1 cellular context compared by ENCODE assay signal in the genomic region with DNA sequence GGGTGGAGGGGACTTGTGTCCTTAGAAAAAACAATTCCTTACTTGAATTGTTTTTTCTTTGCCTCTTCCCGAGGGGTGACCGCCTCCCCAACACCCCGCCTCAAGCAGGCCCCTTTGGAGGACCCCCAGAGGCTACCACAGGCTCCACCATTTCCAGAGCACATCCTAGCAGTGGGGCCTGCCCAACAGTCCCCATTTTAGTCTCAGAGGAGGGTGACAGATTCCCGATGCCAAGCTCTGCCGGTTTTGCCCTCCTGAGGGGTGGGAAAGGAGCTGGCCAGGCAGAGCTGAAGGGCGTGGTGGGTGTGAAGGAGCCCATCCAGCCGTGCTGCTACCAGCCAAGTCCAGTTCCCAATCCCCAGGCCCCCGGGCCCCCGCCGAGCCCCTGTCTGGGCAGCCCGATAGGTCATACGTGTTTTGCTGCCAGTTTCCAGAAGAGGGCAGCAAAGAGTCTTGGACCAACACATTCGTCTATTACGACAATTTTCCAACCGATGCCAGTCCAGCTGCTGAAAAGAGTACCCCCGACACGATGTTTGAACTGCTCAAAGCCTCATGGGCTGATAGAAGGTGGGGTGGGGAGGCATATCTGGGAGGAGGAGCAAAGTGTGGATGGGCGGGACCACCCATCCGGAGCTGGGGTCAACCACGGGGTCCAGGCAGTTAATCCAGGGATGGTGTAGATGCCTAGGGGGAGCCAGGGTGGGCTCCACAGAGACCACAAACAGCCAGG.
TF ChIP-seq lines count a peak whose summit lies in the region.

No MANE protein-coding gene starts in this region.

TF ChIP-seq in K562, 482 proteins besides CTCF, POLR2A, EP300 and RAD21 (continued from another document):
- TF ChIP-seq ZNF12 (CRISPR knock-in tag; IDR thresholded peaks at IDR 0.05): 0 out of 2 replicates have a peak, but pooled peaks have one; percentile 53
- no peak for TF ChIP-seq RFX1 (IDR thresholded peaks at IDR 0.05)
- no peak for TF ChIP-seq ZC3H11A (IDR thresholded peaks at IDR 0.05; ENCODE audit: low read depth, low read length)
- TF ChIP-seq NONO (IDR thresholded peaks at IDR 0.05; ENCODE audit: low read depth in 2 of 2, low read length in 1 of 2): no peak
- no peak for TF ChIP-seq SNIP1 (IDR thresholded peaks at IDR 0.05; ENCODE audit: low read depth)
- TF ChIP-seq HNRNPL (IDR thresholded peaks at IDR 0.05; ENCODE audit: low read depth, low read length): no peak
- TF ChIP-seq COPS2 (conservative IDR thresholded peaks at IDR 0.05): no peak
- peak; percentile 64 for TF ChIP-seq CREM (IDR thresholded peaks at IDR 0.05; ENCODE audit: low read depth)
- 0 out of 2 replicates have a peak, but pooled peaks have one; percentile 8 for TF ChIP-seq JUND (IDR thresholded peaks at IDR 0.05; ENCODE audit: borderline replicate concordance, low read depth, low read length)
- TF ChIP-seq JUND (tag; IDR thresholded peaks at IDR 0.05; ENCODE audit: borderline replicate concordance, low read depth, low read length): no peak
- TF ChIP-seq, protein P1, sequence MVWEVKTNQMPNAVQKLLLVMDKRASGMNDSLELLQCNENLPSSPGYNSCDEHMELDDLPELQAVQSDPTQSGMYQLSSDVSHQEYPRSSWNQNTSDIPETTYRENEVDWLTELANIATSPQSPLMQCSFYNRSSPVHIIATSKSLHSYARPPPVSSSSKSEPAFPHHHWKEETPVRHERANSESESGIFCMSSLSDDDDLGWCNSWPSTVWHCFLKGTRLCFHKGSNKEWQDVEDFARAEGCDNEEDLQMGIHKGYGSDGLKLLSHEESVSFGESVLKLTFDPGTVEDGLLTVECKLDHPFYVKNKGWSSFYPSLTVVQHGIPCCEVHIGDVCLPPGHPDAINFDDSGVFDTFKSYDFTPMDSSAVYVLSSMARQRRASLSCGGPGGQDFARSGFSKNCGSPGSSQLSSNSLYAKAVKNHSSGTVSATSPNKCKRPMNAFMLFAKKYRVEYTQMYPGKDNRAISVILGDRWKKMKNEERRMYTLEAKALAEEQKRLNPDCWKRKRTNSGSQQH (CRISPR knock-in tag; IDR thresholded peaks at IDR 0.05): no peak
- peak; percentile 63; the same call in 1 of the 2 replicates for TF ChIP-seq ZBTB7A (IDR thresholded peaks at IDR 0.05; ENCODE audit: borderline replicate concordance, control insufficient read depth, low read depth, low read length)
- no peak for TF ChIP-seq ZNF133 (CRISPR knock-in tag; IDR thresholded peaks at IDR 0.05)
- TF ChIP-seq PRPF4 (IDR thresholded peaks at IDR 0.05; ENCODE audit: insufficient read depth, low read depth, low read length, poor library complexity, severe bottlenecking): no peak
- TF ChIP-seq PHB (CRISPR knock-in tag; IDR thresholded peaks at IDR 0.05): no peak
- TF ChIP-seq, protein P2, sequence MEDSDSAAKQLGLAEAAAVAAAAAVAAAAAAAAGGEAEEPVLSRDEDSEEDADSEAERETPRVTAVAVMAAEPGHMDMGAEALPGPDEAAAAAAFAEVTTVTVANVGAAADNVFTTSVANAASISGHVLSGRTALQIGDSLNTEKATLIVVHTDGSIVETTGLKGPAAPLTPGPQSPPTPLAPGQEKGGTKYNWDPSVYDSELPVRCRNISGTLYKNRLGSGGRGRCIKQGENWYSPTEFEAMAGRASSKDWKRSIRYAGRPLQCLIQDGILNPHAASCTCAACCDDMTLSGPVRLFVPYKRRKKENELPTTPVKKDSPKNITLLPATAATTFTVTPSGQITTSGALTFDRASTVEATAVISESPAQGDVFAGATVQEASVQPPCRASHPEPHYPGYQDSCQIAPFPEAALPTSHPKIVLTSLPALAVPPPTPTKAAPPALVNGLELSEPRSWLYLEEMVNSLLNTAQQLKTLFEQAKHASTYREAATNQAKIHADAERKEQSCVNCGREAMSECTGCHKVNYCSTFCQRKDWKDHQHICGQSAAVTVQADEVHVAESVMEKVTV (CRISPR knock-in tag; IDR thresholded peaks at IDR 0.05): 0 out of 2 replicates have a peak, but pooled peaks have one; percentile 16
- TF ChIP-seq HNRNPUL1 (IDR thresholded peaks at IDR 0.05; ENCODE audit: low read length): no peak
- TF ChIP-seq, protein P3, sequence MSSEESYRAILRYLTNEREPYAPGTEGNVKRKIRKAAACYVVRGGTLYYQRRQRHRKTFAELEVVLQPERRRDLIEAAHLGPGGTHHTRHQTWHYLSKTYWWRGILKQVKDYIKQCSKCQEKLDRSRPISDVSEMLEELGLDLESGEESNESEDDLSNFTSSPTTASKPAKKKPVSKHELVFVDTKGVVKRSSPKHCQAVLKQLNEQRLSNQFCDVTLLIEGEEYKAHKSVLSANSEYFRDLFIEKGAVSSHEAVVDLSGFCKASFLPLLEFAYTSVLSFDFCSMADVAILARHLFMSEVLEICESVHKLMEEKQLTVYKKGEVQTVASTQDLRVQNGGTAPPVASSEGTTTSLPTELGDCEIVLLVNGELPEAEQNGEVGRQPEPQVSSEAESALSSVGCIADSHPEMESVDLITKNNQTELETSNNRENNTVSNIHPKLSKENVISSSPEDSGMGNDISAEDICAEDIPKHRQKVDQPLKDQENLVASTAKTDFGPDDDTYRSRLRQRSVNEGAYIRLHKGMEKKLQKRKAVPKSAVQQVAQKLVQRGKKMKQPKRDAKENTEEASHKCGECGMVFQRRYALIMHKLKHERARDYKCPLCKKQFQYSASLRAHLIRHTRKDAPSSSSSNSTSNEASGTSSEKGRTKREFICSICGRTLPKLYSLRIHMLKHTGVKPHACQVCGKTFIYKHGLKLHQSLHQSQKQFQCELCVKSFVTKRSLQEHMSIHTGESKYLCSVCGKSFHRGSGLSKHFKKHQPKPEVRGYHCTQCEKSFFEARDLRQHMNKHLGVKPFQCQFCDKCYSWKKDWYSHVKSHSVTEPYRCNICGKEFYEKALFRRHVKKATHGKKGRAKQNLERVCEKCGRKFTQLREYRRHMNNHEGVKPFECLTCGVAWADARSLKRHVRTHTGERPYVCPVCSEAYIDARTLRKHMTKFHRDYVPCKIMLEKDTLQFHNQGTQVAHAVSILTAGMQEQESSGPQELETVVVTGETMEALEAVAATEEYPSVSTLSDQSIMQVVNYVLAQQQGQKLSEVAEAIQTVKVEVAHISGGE (CRISPR knock-in tag; IDR thresholded peaks at IDR 0.05): no peak
